26 cellular contexts compared by ENCODE assay signal in the genomic region with DNA sequence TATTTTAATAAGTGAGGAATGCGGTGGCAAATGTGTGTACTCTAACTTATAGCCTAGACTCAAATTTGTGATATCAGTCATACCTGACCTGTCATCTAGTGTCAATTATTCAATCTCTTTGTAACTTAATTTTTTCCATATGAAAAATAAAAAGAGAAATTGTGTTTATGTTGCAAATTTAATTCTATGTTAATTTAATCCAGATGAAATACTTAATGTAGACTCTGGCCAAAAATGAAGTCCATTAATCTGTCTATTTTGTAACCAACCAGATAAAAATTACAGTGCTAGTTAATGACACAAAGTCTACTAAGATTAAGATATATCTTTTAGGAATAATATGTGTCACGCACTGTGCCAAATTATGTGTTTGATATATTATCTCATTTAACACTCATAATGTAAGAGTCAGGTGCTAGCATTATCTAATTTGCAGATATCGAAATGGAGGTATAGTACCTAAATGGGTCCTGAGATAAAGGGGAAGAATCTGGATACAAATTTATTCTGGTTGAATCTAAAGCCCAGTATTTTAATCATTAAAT.
"Had no signal": no experiment of that assay in that cellular context is flagged by ENCODE, and none has a peak within 500 bp of the region (broad histone marks: within the 10 kb centered on the region; RNA-seq: fewer than 3 reads in every experiment).

No MANE protein-coding gene starts in this region.

- H3K4me3 ChIP-seq: stomach, suprapubic skin, testis, thoracic aorta, thyroid gland, tibial artery, tibial nerve, transverse colon, upper lobe of left lung, upper lobe of right lung, uterus, vagina had no signal

- ATAC-seq: stimulated activated effector memory CD8-positive, alpha-beta T cell treated with anti-CD3 and anti-CD28 coated beads, Interleukin-12 subunit alpha, Interleukin-12 subunit beta, amount 100 ng/mL, for 72 hours; stimulated activated memory B cell treated with anti-CD40 and anti-IgM and Interleukin-4, amounts not matched to agents 10 μg/mL and 1 μg/mL and 100 μg/mL, for 72 hours; stimulated activated naive B cell treated with anti-CD40 and anti-IgM and Interleukin-4, amounts not matched to agents 10 μg/mL and 1 μg/mL and 100 μg/mL, for 72 hours; stimulated activated naive CD8-positive, alpha-beta T cell treated with anti-CD3 and anti-CD28 coated beads, Interleukin-15, amount 100 ng/mL, for 72 hours; stimulated activated naive CD8-positive, alpha-beta T cell treated with anti-CD3 and anti-CD28 coated beads, Interleukin-15, Interleukin-2, amounts not matched to agents 100 U/mL and 50 U/mL, for 24 hours; upper lobe of right lung had no signal

- H3K27me3 ChIP-seq: stomach, suprapubic skin, testis, thyroid gland, tibial artery, tibial nerve, transverse colon, upper lobe of left lung, upper lobe of right lung, uterus, vagina had no signal

- DNase-seq: stimulated activated CD4-positive, alpha-beta T cell treated with anti-CD3 and anti-CD28 coated beads, Interleukin-2, amount 100 ng/mL, for 48 hours; stimulated activated CD4-positive, alpha-beta T cell treated with anti-CD3 and anti-CD28 coated beads, Interleukin-4, amount 100 ng/mL, for 1 hour; stimulated activated CD4-positive, alpha-beta T cell treated with anti-CD3 and anti-CD28 coated beads, Interleukin-4, amount 100 ng/mL, for 24 hours; stimulated activated CD4-positive, alpha-beta T cell treated with anti-CD3 and anti-CD28 coated beads, Interleukin-4, amount 100 ng/mL, for 4 hours; stimulated activated CD8-positive, alpha-beta memory T cell treated with anti-CD3 and anti-CD28 coated beads, Interleukin-4, amount 100 ng/mL, for 48 hours; stimulated activated naive B cell treated with anti-CD40 and anti-IgM and Interleukin-4, amounts not matched to agents 10 μg/mL and 1 μg/mL and 100 μg/mL, for 72 hours; stimulated activated naive CD4-positive, alpha-beta T cell; stimulated activated naive CD4-positive, alpha-beta T cell treated with Interleukin-2 at 50 U/mL for 16 hours; stimulated activated naive CD8-positive, alpha-beta T cell treated with anti-CD3 and anti-CD28 coated beads, Interleukin-15, amount 100 ng/mL, for 72 hours; stimulated activated naive CD8-positive, alpha-beta T cell treated with anti-CD3 and anti-CD28 coated beads, Interleukin-15, Interleukin-2, amounts not matched to agents 100 U/mL and 50 U/mL, for 24 hours; stomach; substantia nigra; testis; thyroid gland; tibial artery; transverse colon; trophoblast cell; upper lobe of left lung; upper lobe of right lung; uterus had no signal

- H3K36me3 ChIP-seq: stomach, suprapubic skin, thoracic aorta, thyroid gland, tibial artery, tibial nerve, transverse colon, upper lobe of left lung, upper lobe of right lung, uterus, vagina had no signal

- H3K9me3 ChIP-seq: stomach, suprapubic skin, testis, thoracic aorta, thyroid gland, tibial artery, tibial nerve, transverse colon, upper lobe of left lung, upper lobe of right lung, uterus, vagina had no signal

- H3K27ac ChIP-seq: stomach, suprapubic skin, testis, thoracic aorta, thyroid gland, tibial artery, tibial nerve, transverse colon, upper lobe of left lung, upper lobe of right lung, uterus, vagina had no signal

- H3K4me1 ChIP-seq: stomach, suprapubic skin, testis, thyroid gland, tibial artery, tibial nerve, transverse colon, upper lobe of left lung, upper lobe of right lung, uterus, vagina had no signal
